In the genomic region with DNA sequence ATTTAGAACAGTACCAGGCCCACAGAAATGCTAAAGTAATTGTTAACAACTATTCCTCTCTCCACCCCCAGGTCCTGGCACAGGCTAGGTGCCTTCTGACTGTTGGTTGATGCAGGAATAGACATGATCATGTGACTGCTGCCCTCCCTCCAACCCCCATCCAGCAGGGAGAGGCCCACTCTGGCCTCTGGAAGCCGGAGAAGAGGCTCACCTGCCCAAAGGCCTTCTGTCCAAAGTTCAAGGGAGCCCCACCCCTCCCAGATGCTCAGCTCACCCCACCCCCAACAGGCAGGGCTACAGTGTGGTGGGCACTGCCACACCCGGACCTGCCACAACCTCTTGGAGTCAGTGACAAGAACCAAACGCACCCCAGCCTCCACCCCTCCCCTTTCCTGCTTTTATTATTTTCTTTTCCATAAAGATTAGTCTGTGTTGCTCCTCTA, we compare ENCODE assay signal across 24 cellular contexts. TPM values are rescaled to one million over a fixed set of nuclear protein-coding genes. Genes with fewer than 3 reads are reported as not detected.
DNase-seq lines count a peak whose midpoint lies in the region; ATAC-seq and TF ChIP-seq lines count a peak whose summit lies in the region.
"Had no signal": no experiment of that assay in that cellular context is flagged by ENCODE, and none has a peak within 500 bp of the region (broad histone marks: within the 10 kb centered on the region; RNA-seq: fewer than 3 reads in every experiment).

No MANE protein-coding gene starts in this region.

- H3K9me3 Mint-ChIP-seq in WTC11, result no peaks in the 10 kb centered on the region
- H3K9me3 Mint-ChIP-seq in stimulated activated effector memory CD8-positive, alpha-beta T cell treated with anti-CD3 and anti-CD28 coated beads, Interleukin-12 subunit alpha, Interleukin-12 subunit beta, amount 100 ng/mL, for 72 hours, result no peaks in the 10 kb centered on the region
- H3K9me3 Mint-ChIP-seq: activated CD4-positive, alpha-beta memory T cell treated with anti-CD3 and anti-CD28 coated beads, Interleukin-2, amount 10 ng/mL, durations not matched to agents 7 days and 5 days; CD4-positive, CD25-positive, alpha-beta regulatory T cell; central memory CD8-positive, alpha-beta T cell; T-helper 2 cell treated with Interferon-gamma antibody and Interleukin-4, amounts not matched to agents 5 μg/mL and 100 μg/mL, for 36 hours had no signal

- H3K27ac ChIP-seq in mesodermal cell (ENCODE audit: low read depth, low read length, severe bottlenecking), result peak overlapping the region; percentile 11
- H3K27ac ChIP-seq: gastrocnemius medialis, SK-N-MC had no signal

- peaks cover 24% of the 10 kb centered on the region for H3K27me3 Mint-ChIP-seq in WTC11 (ENCODE audit: low read depth)

- H3K27ac Mint-ChIP-seq in WTC11, result no peak overlapping the region
- H3K27ac Mint-ChIP-seq in stimulated activated effector memory CD8-positive, alpha-beta T cell treated with anti-CD3 and anti-CD28 coated beads, Interleukin-12 subunit alpha, Interleukin-12 subunit beta, amount 100 ng/mL, for 72 hours, result peak overlapping the region; percentile 51
- H3K27ac Mint-ChIP-seq: activated CD4-positive, alpha-beta memory T cell treated with anti-CD3 and anti-CD28 coated beads, Interleukin-2, amount 10 ng/mL, durations not matched to agents 7 days and 5 days; T-helper 2 cell treated with Interferon-gamma antibody and Interleukin-4, amounts not matched to agents 5 μg/mL and 100 μg/mL, for 36 hours had no signal

- peaks cover 11% of the 10 kb centered on the region for H3K4me1 ChIP-seq in mesodermal cell (ENCODE audit: control insufficient read depth, insufficient read depth, low read length, poor library complexity, severe bottlenecking)
- H3K4me1 ChIP-seq: gastrocnemius medialis had no signal

- 40% methylated on average over 1 of the region's 3 CpGs; no CpG with 5 or more reads in 1 of the 2 experiments for WGBS in mesodermal cell (ENCODE audit: insufficient coverage in 2 of 2), 2 experiments

- H3K4me3 Mint-ChIP-seq in WTC11, result no peak overlapping the region
- H3K4me3 Mint-ChIP-seq in stimulated activated effector memory CD8-positive, alpha-beta T cell treated with anti-CD3 and anti-CD28 coated beads, Interleukin-12 subunit alpha, Interleukin-12 subunit beta, amount 100 ng/mL, for 72 hours, result no peak overlapping the region
- H3K4me3 Mint-ChIP-seq: activated CD4-positive, alpha-beta memory T cell treated with anti-CD3 and anti-CD28 coated beads, Interleukin-2, amount 10 ng/mL, durations not matched to agents 7 days and 5 days; CD4-positive, CD25-positive, alpha-beta regulatory T cell; central memory CD8-positive, alpha-beta T cell; T-helper 2 cell treated with Interferon-gamma antibody and Interleukin-4, amounts not matched to agents 5 μg/mL and 100 μg/mL, for 36 hours had no signal

- H3K36me3 Mint-ChIP-seq in WTC11, result no peaks in the 10 kb centered on the region
- no peaks in the 10 kb centered on the region for H3K36me3 Mint-ChIP-seq in stimulated activated effector memory CD8-positive, alpha-beta T cell treated with anti-CD3 and anti-CD28 coated beads, Interleukin-12 subunit alpha, Interleukin-12 subunit beta, amount 100 ng/mL, for 72 hours
- H3K36me3 Mint-ChIP-seq: CD4-positive, CD25-positive, alpha-beta regulatory T cell had no signal

- no peaks in the 10 kb centered on the region for H3K36me3 ChIP-seq in mesodermal cell (ENCODE audit: control insufficient read depth, insufficient read depth, low read length)
- H3K36me3 ChIP-seq: gastrocnemius medialis had no signal

- no peak overlapping the region for H3K4me3 ChIP-seq in mesodermal cell (ENCODE audit: extremely low read depth, insufficient read depth, low read length, poor library complexity, severe bottlenecking)
- H3K4me3 ChIP-seq: gastrocnemius medialis, SK-N-MC had no signal

- ATAC-seq in WTC11 (no peak), HG02870 (IDR thresholded peaks at IDR 0.05; ENCODE audit: unreplicated experiment) (no peak)
- ATAC-seq in stimulated activated effector memory CD8-positive, alpha-beta T cell treated with anti-CD3 and anti-CD28 coated beads, Interleukin-12 subunit alpha, Interleukin-12 subunit beta, amount 100 ng/mL, for 72 hours, result no peak
- ATAC-seq: esophagus mucosa, gastrocnemius medialis had no signal

- intact Hi-C loops in posterior vena cava (cut with DNase I), result no loop called here
- intact Hi-C loops in cardiac septum (cut with DNase I), result no loop called here

- H3K4me1 Mint-ChIP-seq in WTC11, result peaks cover 33% of the 10 kb centered on the region
- peaks cover 6% of the 10 kb centered on the region for H3K4me1 Mint-ChIP-seq in stimulated activated effector memory CD8-positive, alpha-beta T cell treated with anti-CD3 and anti-CD28 coated beads, Interleukin-12 subunit alpha, Interleukin-12 subunit beta, amount 100 ng/mL, for 72 hours
- H3K4me1 Mint-ChIP-seq: activated CD4-positive, alpha-beta memory T cell treated with anti-CD3 and anti-CD28 coated beads, Interleukin-2, amount 10 ng/mL, durations not matched to agents 7 days and 5 days; CD4-positive, CD25-positive, alpha-beta regulatory T cell; central memory CD8-positive, alpha-beta T cell had no signal

- peak; percentile 48 for DNase-seq in H4 (ENCODE audit: low spot score)
- DNase-seq in WTC11 (ENCODE audit: low spot score), result no peak
- no peak for DNase-seq in stimulated activated effector memory CD8-positive, alpha-beta T cell treated with anti-CD3 and anti-CD28 coated beads, Interleukin-12 subunit alpha, Interleukin-12 subunit beta, amount 100 ng/mL, for 72 hours (ENCODE audit: low spot score in 2 of 2)
- DNase-seq in posterior vena cava (ENCODE audit: low spot score), result no peak
- DNase-seq in dedifferentiated amniotic fluid mesenchymal stem cell (ENCODE audit: extremely low spot score), result no peak
- no peak for DNase-seq in cardiac septum (ENCODE audit: low spot score)
- DNase-seq: activated CD4-positive, alpha-beta memory T cell treated with anti-CD3 and anti-CD28 coated beads, Interleukin-2, amount 10 ng/mL, durations not matched to agents 7 days and 5 days; activated CD4-positive, CD25-positive, alpha-beta regulatory T cell; activated naive CD4-positive, alpha-beta T cell; amygdala; CD4-positive, CD25-positive, alpha-beta regulatory T cell; effector CD8-positive, alpha-beta T cell; gastrocnemius medialis; NCI-H1105; NCI-H2029 treated with DMSO at 0.1 percent for 48 hours; NCI-H446 treated with DMSO at 0.1 percent for 48 hours; right cardiac atrium; stimulated activated CD4-positive, alpha-beta T cell treated with anti-CD3 and anti-CD28 coated beads, Interleukin-15, amount 100 ng/mL, for 24 hours had no signal

- H3K9me3 ChIP-seq in mesodermal cell (ENCODE audit: control insufficient read depth, low read length), result no peaks in the 10 kb centered on the region
- H3K9me3 ChIP-seq: gastrocnemius medialis had no signal

- CTCF ChIA-PET in WTC11 (lab: Charles Lee), result interaction anchor here (1.5 kb wide), 1 partner anchor 83 kb away, joined by 4 read pairs; no protein-coding TSS in a partner anchor

- no peak for TF ChIP-seq CTCF in WTC11 (IDR thresholded peaks at IDR 0.05)

- POLR2A ChIA-PET in WTC11 (lab: Charles Lee), result interaction anchor here (0.6 kb wide), 1 partner anchor 106 kb away, joined by 5 read pairs; no protein-coding TSS in a partner anchor

TF ChIP-seq in WTC11, 78 proteins besides CTCF, POLR2A, EP300 and RAD21:
- TF ChIP-seq GABPB1 (CRISPR knock-in tag; IDR thresholded peaks at IDR 0.05) (peak; percentile 31), NR3C1 (CRISPR knock-in tag; conservative IDR thresholded peaks at IDR 0.05; ENCODE audit: low read depth) (no peak)
- TF ChIP-seq, protein P1, sequence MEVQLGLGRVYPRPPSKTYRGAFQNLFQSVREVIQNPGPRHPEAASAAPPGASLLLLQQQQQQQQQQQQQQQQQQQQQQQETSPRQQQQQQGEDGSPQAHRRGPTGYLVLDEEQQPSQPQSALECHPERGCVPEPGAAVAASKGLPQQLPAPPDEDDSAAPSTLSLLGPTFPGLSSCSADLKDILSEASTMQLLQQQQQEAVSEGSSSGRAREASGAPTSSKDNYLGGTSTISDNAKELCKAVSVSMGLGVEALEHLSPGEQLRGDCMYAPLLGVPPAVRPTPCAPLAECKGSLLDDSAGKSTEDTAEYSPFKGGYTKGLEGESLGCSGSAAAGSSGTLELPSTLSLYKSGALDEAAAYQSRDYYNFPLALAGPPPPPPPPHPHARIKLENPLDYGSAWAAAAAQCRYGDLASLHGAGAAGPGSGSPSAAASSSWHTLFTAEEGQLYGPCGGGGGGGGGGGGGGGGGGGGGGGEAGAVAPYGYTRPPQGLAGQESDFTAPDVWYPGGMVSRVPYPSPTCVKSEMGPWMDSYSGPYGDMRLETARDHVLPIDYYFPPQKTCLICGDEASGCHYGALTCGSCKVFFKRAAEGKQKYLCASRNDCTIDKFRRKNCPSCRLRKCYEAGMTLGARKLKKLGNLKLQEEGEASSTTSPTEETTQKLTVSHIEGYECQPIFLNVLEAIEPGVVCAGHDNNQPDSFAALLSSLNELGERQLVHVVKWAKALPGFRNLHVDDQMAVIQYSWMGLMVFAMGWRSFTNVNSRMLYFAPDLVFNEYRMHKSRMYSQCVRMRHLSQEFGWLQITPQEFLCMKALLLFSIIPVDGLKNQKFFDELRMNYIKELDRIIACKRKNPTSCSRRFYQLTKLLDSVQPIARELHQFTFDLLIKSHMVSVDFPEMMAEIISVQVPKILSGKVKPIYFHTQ (CRISPR knock-in tag; IDR thresholded peaks at IDR 0.05), result no peak

RNA-seq across cellular contexts. Expression of gene FOXP4, which starts 26.9 kb away (rescaled TPM):
- 2.7 and 3.1 TPM in 2 replicates for total RNA-seq in H4 (2014; rRNA removed; shearing (Covaris generic))
- 19.5 to 36.6 TPM (median 19.8 TPM) in 3 replicates for total RNA-seq in WTC11 (2021)
- polyA plus RNA-seq in mesodermal cell (2013, experiment 1 of 2), result 26.7 TPM
- polyA plus RNA-seq in mesodermal cell (2013, experiment 2 of 2), result 25.3 TPM
- total RNA-seq in posterior vena cava, result 10 to 100 TPM; 16.8 to 26.9 TPM
- 20.3 TPM for total RNA-seq in cardiac septum
